1 cellular context compared by ENCODE assay signal in the genomic region with DNA sequence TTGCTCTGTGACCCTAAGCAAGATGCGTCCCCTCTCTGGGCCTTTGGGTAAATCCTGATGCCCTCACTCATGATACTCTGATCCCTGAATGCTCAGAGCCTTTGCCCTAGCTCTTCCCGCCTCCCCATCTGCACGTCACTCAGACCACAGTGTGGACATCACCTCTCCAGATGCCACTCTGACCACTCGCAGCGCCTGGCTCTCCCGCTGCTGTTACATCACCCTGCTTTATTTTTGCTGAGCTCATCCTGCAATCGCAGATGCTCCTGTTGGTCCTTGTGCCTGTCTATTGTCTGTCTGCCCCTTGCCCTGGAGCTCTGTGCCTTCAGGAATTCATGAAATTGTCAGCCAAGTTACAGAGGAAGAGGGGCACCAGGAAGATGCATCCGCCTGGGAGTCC.
TF ChIP-seq lines count a peak whose summit lies in the region.

No MANE protein-coding gene starts in this region.

TF ChIP-seq in GM23338, 12 proteins besides CTCF, POLR2A, EP300 and RAD21 (continued from another document):
- TF ChIP-seq ZNF462 (CRISPR knock-in tag; IDR thresholded peaks at IDR 0.05) = no peak
- TF ChIP-seq NANOG (IDR thresholded peaks at IDR 0.05; ENCODE audit: borderline replicate concordance) = no peak
- TF ChIP-seq, protein P1, sequence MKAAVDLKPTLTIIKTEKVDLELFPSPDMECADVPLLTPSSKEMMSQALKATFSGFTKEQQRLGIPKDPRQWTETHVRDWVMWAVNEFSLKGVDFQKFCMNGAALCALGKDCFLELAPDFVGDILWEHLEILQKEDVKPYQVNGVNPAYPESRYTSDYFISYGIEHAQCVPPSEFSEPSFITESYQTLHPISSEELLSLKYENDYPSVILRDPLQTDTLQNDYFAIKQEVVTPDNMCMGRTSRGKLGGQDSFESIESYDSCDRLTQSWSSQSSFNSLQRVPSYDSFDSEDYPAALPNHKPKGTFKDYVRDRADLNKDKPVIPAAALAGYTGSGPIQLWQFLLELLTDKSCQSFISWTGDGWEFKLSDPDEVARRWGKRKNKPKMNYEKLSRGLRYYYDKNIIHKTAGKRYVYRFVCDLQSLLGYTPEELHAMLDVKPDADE (IDR thresholded peaks at IDR 0.05) = no peak
- no peak for TF ChIP-seq EZH2 (IDR thresholded peaks at IDR 0.05; ENCODE audit: low read depth, unreplicated experiment)
- TF ChIP-seq CREB1 (CRISPR knock-in tag; IDR thresholded peaks at IDR 0.05; ENCODE audit: low read depth) = no peak
